ENCODE assay signal across 26 cellular contexts in the genomic region with DNA sequence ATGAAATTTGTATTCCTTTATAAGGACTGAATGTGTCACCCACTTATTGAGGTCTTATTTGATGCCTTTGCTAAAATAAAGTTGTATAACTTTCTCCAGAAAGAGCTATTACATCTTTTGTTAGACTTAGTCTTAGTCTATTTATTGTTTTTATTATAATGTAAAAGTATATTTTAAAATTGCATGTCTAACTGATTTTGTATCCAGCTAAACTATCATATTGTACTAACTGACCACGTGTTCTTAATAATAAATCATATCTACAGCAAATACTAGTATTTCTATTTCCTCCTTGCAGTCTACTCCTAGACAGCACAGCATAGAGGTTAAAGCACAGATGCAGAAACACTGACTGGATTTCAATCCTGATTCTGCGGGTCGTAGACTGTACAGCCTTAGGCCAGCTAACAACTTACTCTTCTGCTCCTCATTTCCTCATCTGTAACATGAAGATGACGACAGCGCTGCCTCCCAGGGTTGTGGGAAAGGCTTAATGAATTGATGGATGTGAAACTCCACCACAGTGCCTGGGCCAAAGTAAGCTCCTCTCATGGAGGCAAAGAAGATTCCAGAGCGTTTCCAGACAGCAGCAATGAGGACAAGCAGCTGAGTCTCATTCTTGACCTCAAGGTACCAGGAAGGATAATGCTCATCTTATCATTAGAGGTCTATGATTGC. TPM values are rescaled to one million over a fixed set of nuclear protein-coding genes. Genes with fewer than 3 reads are reported as not detected.
"Had no signal": no experiment of that assay in that cellular context is flagged by ENCODE, and none has a peak within 500 bp of the region (broad histone marks: within the 10 kb centered on the region; RNA-seq: fewer than 3 reads in every experiment).

No MANE protein-coding gene starts in this region.

- ATAC-seq: activated CD8-positive, alpha-beta memory T cell treated with anti-CD3 and anti-CD28 coated beads, Interleukin-2, amount 10 ng/mL, durations not matched to agents 7 days and 5 days; PC-3; T-helper 17 cell had no signal

- DNase-seq: activated B cell treated with CpG ODN at 0.5 μM for 24 hours; activated CD4-positive, alpha-beta T cell treated with anti-CD3 and anti-CD28 coated beads for 1 hour; activated CD4-positive, alpha-beta T cell treated with anti-CD3 and anti-CD28 coated beads, Interleukin-2, amount 10 ng/mL, durations not matched to agents 24 days and 14 days; activated CD4-positive, alpha-beta T cell treated with anti-CD3 and anti-CD28 coated beads, Interleukin-2, amount 50 U/mL, for 48 hours; activated CD8-positive, alpha-beta memory T cell treated with anti-CD3 and anti-CD28 coated beads, Interleukin-2, amount 10 ng/mL, durations not matched to agents 7 days and 5 days; activated gamma-delta T cell; activated naive CD4-positive, alpha-beta T cell treated with anti-CD3 and anti-CD28 coated beads for 36 hours; activated T-cell treated with anti-CD3 and anti-CD28 coated beads, Interleukin-2, amount 50 U/mL, for 24 hours; amygdala; Kasumi-1; NCI-H1092 treated with DMSO at 0.1 percent for 48 hours; NCI-H1417 treated with DMSO at 0.1 percent for 48 hours; NCI-H1694 treated with DMSO at 0.1 percent for 48 hours; NCI-H2029 treated with DMSO at 0.1 percent for 48 hours; NCI-H510A treated with DMSO at 0.1 percent for 48 hours; PC-3; SIG-M5; T-helper 17 cell; T-helper 9 cell had no signal

- H3K4me3 Mint-ChIP-seq: activated B cell treated with CpG ODN at 0.5 μM for 24 hours; activated CD4-positive, alpha-beta T cell treated with anti-CD3 and anti-CD28 coated beads, Interleukin-2, amount 10 ng/mL, durations not matched to agents 24 days and 14 days; activated CD8-positive, alpha-beta memory T cell treated with anti-CD3 and anti-CD28 coated beads, Interleukin-2, amount 10 ng/mL, durations not matched to agents 7 days and 5 days; activated naive CD4-positive, alpha-beta T cell treated with anti-CD3 and anti-CD28 coated beads for 36 hours; activated naive CD8-positive, alpha-beta T cell; activated T-cell treated with anti-CD3 and anti-CD28 coated beads, Interleukin-2, amount 50 U/mL, for 24 hours; activated T-helper 1 cell treated with anti-CD3 and anti-CD28 coated beads, Interleukin-12 subunit alpha, Interleukin-12 subunit beta, Interleukin-2, Interleukin-4 antibody, amounts not matched to agents 30 ng/mL and 10 ng/mL and 1 ng/mL, durations not matched to agents 14 hours and 24 hours and 36 hours; brain; central memory CD8-positive, alpha-beta T cell; T-helper 17 cell had no signal

- FAIRE-seq: astrocyte, TTC549 had no signal

- H3K36me3 Mint-ChIP-seq: brain had no signal

- H3K27ac Mint-ChIP-seq: activated B cell treated with CpG ODN at 0.5 μM for 24 hours; activated CD4-positive, alpha-beta T cell treated with anti-CD3 and anti-CD28 coated beads, Interleukin-2, amount 10 ng/mL, durations not matched to agents 24 days and 14 days; activated CD8-positive, alpha-beta memory T cell treated with anti-CD3 and anti-CD28 coated beads, Interleukin-2, amount 10 ng/mL, durations not matched to agents 7 days and 5 days; activated naive CD4-positive, alpha-beta T cell treated with anti-CD3 and anti-CD28 coated beads for 36 hours; activated naive CD8-positive, alpha-beta T cell; activated T-cell treated with anti-CD3 and anti-CD28 coated beads, Interleukin-2, amount 50 U/mL, for 24 hours; activated T-helper 1 cell treated with anti-CD3 and anti-CD28 coated beads, Interleukin-12 subunit alpha, Interleukin-12 subunit beta, Interleukin-2, Interleukin-4 antibody, amounts not matched to agents 30 ng/mL and 10 ng/mL and 1 ng/mL, durations not matched to agents 14 hours and 24 hours and 36 hours; brain; T-helper 17 cell had no signal

RNA-seq across cellular contexts. Expression of a gene that starts 13.2 kb away (rescaled TPM):
- total RNA-seq: activated B cell treated with CpG ODN at 0.5 μM for 24 hours had no signal

RNA-seq across cellular contexts. Expression of a gene that starts 40.2 kb away (rescaled TPM):
- total RNA-seq: activated B cell treated with CpG ODN at 0.5 μM for 24 hours; activated CD4-positive, alpha-beta T cell treated with anti-CD3 and anti-CD28 coated beads, Interleukin-2, amount 10 ng/mL, durations not matched to agents 24 days and 14 days; activated CD8-positive, alpha-beta memory T cell treated with anti-CD3 and anti-CD28 coated beads, Interleukin-2, amount 10 ng/mL, durations not matched to agents 7 days and 5 days; activated naive CD4-positive, alpha-beta T cell treated with anti-CD3 and anti-CD28 coated beads for 36 hours; activated T-helper 1 cell treated with anti-CD3 and anti-CD28 coated beads, Interleukin-12 subunit alpha, Interleukin-12 subunit beta, Interleukin-2, Interleukin-4 antibody, amounts not matched to agents 30 ng/mL and 10 ng/mL and 1 ng/mL, durations not matched to agents 14 hours and 24 hours and 36 hours; astrocyte; MCF 10A; PC-3; T-helper 17 cell had no signal
